ENCODE assay signal across 7 cellular contexts in genomic region chr11:118918686-118919280, GRCh38.
DNase-seq lines count a peak whose midpoint lies in the region; TF ChIP-seq lines count a peak whose summit lies in the region.

No MANE protein-coding gene starts in this region.

- H3K9me3 ChIP-seq in HEK293 (ENCODE audit: control insufficient read depth, insufficient read depth, low read depth, low read length) = no peaks in the 10 kb centered on the region

- no peaks in the 10 kb centered on the region for H3K36me3 ChIP-seq in HEK293 (ENCODE audit: control insufficient read depth in 2 of 2, insufficient read depth in 1 of 2, low read length in 2 of 2)

- DNase-seq in foreskin fibroblast (peak in 1 of 2 donors; percentile 56), skeletal muscle cell (ENCODE audit: low read depth) (no peak), pons (ENCODE audit: low spot score) (no peak), RKO (ENCODE audit: low spot score) (no peak)
- DNase-seq in stimulated activated CD4-positive, alpha-beta T cell treated with anti-CD3 and anti-CD28 coated beads, Interleukin-4, amount 100 ng/mL, for 1 hour = no peak

- H3K27ac ChIP-seq in HEK293 (ENCODE audit: extremely low read depth, low read depth, low read length) = peak overlapping the region; percentile 65
- H3K27ac ChIP-seq in VCaP = peak overlapping the region; percentile 97

- H3K4me3 ChIP-seq in HEK293 (ENCODE audit: low read depth, low read length) (peak overlapping the region; percentile 10), foreskin fibroblast (ENCODE audit: low read depth in 1 of 2, low read length in 2 of 2) (peak overlapping the region; percentile 97 to 99), skeletal muscle cell (ENCODE audit: low read depth, low read length) (peak overlapping the region; percentile 40)

- POLR2A ChIA-PET in HEK293 (lab: Yijun Ruan, JAX) = no interaction called here

- TF ChIP-seq CTCF in HEK293 (tag by site-specific recombination; IDR thresholded peaks at IDR 0.05) = no peak
- no peak for TF ChIP-seq CTCF in VCaP (conservative IDR thresholded peaks at IDR 0.05)
- no peak for TF ChIP-seq CTCF in foreskin fibroblast (IDR thresholded peaks at IDR 0.05; ENCODE audit: low read depth, low read length)

- H3K4me1 ChIP-seq in HEK293 (ENCODE audit: control insufficient read depth, insufficient read depth, low read length) = peaks cover 21% of the 10 kb centered on the region

- CTCF ChIA-PET in HEK293 (lab: Yijun Ruan, JAX) = interaction anchor here (0.5 kb wide), 1 partner anchor 59 kb away, joined by 4 read pairs; no protein-coding TSS in a partner anchor

TF ChIP-seq in HEK293, 187 proteins besides CTCF, POLR2A, EP300 and RAD21:
- TF ChIP-seq GLIS2 (tag by site-specific recombination; IDR thresholded peaks at IDR 0.05) (peak; percentile 28), ZIC2 (tag by site-specific recombination; IDR thresholded peaks at IDR 0.05) (peak; percentile 53), ZNF560 (tag by site-specific recombination; IDR thresholded peaks at IDR 0.05; ENCODE audit: borderline replicate concordance) (no peak), GLIS1 (tag by site-specific recombination; IDR thresholded peaks at IDR 0.05) (0 out of 2 replicates have a peak, but pooled peaks have one; percentile 11)

Comparison
In these comparisons a context has a peak if more than half of its experiments do, and no peak if none do; other contexts are left out.
1. H3K4me3 ChIP-seq: peak in every context shown above with its lines; median percentile 98 in foreskin fibroblast; 40 in skeletal muscle cell; 10 in HEK293.